32 cellular contexts compared by ENCODE assay signal in the genomic region with DNA sequence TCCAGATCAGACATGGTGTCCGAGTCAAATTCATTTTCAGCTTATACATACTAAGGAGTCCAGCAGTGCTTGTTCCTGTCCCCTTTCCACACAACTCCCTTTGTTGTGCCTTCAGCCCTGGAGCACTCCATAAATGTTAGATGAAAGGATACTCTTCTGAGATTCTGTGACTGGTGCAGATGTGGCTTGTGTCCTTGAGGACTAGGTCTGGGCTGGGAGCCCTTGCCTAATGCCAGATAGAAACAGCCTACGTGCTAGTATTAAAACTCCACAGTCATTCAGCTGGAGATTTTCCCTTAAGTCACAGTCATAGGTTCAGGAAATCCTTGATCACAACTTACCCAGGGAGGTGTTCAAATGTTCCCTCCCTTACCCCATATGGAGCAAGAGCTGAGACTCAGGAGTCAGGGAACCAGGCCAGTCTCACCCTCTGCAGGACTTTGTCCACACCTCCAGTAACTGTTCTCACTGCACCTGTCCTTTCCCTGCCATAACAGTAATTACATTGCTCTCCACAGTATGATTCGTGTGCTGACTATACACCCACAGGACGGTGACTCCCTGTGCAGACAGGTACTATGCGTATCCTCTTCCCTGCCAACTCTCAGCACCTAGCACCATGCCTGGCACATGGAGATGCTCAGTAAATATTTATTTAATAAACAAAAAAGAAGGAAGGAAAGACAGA. TPM values are rescaled to one million over a fixed set of nuclear protein-coding genes. Genes with fewer than 3 reads are reported as not detected.
DNase-seq lines count a peak whose midpoint lies in the region; TF ChIP-seq lines count a peak whose summit lies in the region.
"Had no signal": no experiment of that assay in that cellular context is flagged by ENCODE, and none has a peak within 500 bp of the region (broad histone marks: within the 10 kb centered on the region; RNA-seq: fewer than 3 reads in every experiment).

No MANE protein-coding gene starts in this region.

- no peak overlapping the region for H3K4me3 ChIP-seq in epithelial cell of esophagus (ENCODE audit: low read length)
- no peak overlapping the region for H3K4me3 ChIP-seq in colonic mucosa
- H3K4me3 ChIP-seq: testis, vagina had no signal

- H3K27me3 ChIP-seq in colonic mucosa = no peaks in the 10 kb centered on the region
- H3K27me3 ChIP-seq: testis, vagina had no signal

- no peak overlapping the region for H3K9ac ChIP-seq in colonic mucosa (ENCODE audit: low read depth in 2 of 2, low read length in 2 of 2)

- H3K4me1 ChIP-seq in colonic mucosa = no peaks in the 10 kb centered on the region
- H3K4me1 ChIP-seq: testis, vagina had no signal

- intact Hi-C loops in colonic mucosa (cut with DNase I) = no loop called here

- no peaks in the 10 kb centered on the region for H3K36me3 ChIP-seq in colonic mucosa
- H3K36me3 ChIP-seq: vagina had no signal

- no peaks in the 10 kb centered on the region for H3K9me3 ChIP-seq in colonic mucosa
- H3K9me3 ChIP-seq: testis, vagina had no signal

- no peak for TF ChIP-seq CTCF in epithelial cell of esophagus (IDR thresholded peaks at IDR 0.05; ENCODE audit: insufficient read depth, low read depth, low read length, missing control alignments)
- TF ChIP-seq CTCF in colonic mucosa (IDR thresholded peaks at IDR 0.05) = no peak

- DNase-seq in DMS53 (lab: John Stamatoyannopoulos, UW) (peak; percentile 15), DMS53 treated with DMSO at 0.1 percent for 48 hours (lab: John Stamatoyannopoulos, UW; ENCODE audit: unreplicated experiment) (no peak), NCI-H69 (lab: John Stamatoyannopoulos, UW) (peak; percentile 38), epithelial cell of esophagus (ENCODE audit: low read depth) (peak; percentile 16), pons (ENCODE audit: low spot score) (peak; percentile 44), NCI-H446 treated with DMSO at 0.1 percent for 48 hours (lab: John Stamatoyannopoulos, UW) (no peak), colonic mucosa (no peak)
- DNase-seq in stimulated activated CD4-positive, alpha-beta T cell treated with anti-CD3 and anti-CD28 coated beads, Interleukin-4, amount 100 ng/mL, for 1 hour = no peak
- DNase-seq: activated CD4-positive, alpha-beta T cell treated with anti-CD3 and anti-CD28 coated beads for 48 hours; activated gamma-delta T cell; activated naive CD8-positive, alpha-beta T cell treated with anti-CD3 and anti-CD28 coated beads, Interleukin-2, amount 10 ng/mL, durations not matched to agents 7 days and 5 days; activated T-cell treated with anti-CD3 and anti-CD28 coated beads, Interleukin-2, amount 50 U/mL, for 24 hours; Calu3; glutamatergic neuron; natural killer cell; NCI-H2029; NCI-H345; NK-92 treated with Interleukin-12 subunit alpha and Interleukin-12 subunit beta, amount 100 ng/mL, for 24 hours; SHP77; stimulated activated CD4-positive, alpha-beta T cell treated with anti-CD3 and anti-CD28 coated beads, Interleukin-12 subunit alpha, Interleukin-12 subunit beta, amount 100 ng/mL, for 4 hours; stimulated activated CD4-positive, alpha-beta T cell treated with anti-CD3 and anti-CD28 coated beads, Interleukin-4, amount 100 ng/mL, for 4 hours; stimulated activated naive B cell treated with anti-CD40 and anti-IgM and Interleukin-4, amounts not matched to agents 10 μg/mL and 1 μg/mL and 100 μg/mL, for 72 hours; SW 1271; T-helper 9 cell; testis had no signal

- H3K27ac ChIP-seq in colonic mucosa = no peak overlapping the region
- H3K27ac ChIP-seq: 22Rv1, testis, vagina, VCaP had no signal

RNA-seq across cellular contexts. Expression of gene SERPINE3, which starts 15.5 kb away (rescaled TPM):
- not detected for total RNA-seq in colonic mucosa
- total RNA-seq: activated CD8-positive, alpha-beta memory T cell treated with anti-CD3 and anti-CD28 coated beads for 36 hours; activated naive CD8-positive, alpha-beta T cell treated with anti-CD3 and anti-CD28 coated beads, Interleukin-2, amount 10 ng/mL, durations not matched to agents 7 days and 5 days; astrocyte; Calu3; endothelial cell of umbilical vein; natural killer cell; osteoblast; vagina had no signal

Comparison
In these comparisons a context has a peak if more than half of its experiments do, and no peak if none do; other contexts are left out.
1. DNase-seq: peak in DMS53 (single experiment), NCI-H69 (single experiment), epithelial cell of esophagus (single experiment) and pons (single experiment); none in DMS53 treated with DMSO at 0.1 percent for 48 hours (single experiment), NCI-H446 treated with DMSO at 0.1 percent for 48 hours (single experiment), stimulated activated CD4-positive, alpha-beta T cell treated with anti-CD3 and anti-CD28 coated beads, Interleukin-4, amount 100 ng/mL, for 1 hour (single experiment) and colonic mucosa (single experiment).